ENCODE assay signal across 9 cellular contexts in genomic region chr12:6849976-6850560, GRCh38. TPM values are rescaled to one million over a fixed set of nuclear protein-coding genes. Genes with fewer than 3 reads are reported as not detected.
A peak's percentile ranks its signal among the peaks of the same experiment; 100 is the strongest.
DNase-seq lines count a peak whose midpoint lies in the region; ATAC-seq, FAIRE-seq and TF ChIP-seq lines count a peak whose summit lies in the region.
"Had no signal": no experiment of that assay in that cellular context is flagged by ENCODE, and none has a peak within 500 bp of the region (broad histone marks: within the 10 kb centered on the region; RNA-seq: fewer than 3 reads in every experiment).

No MANE protein-coding gene starts in this region.

- peaks cover 31% of the 10 kb centered on the region for H3K4me1 Mint-ChIP-seq in endothelial cell (ENCODE audit: unreplicated experiment)

- no TSS peak for BruUV-seq in HepG2 (replicated peaks; lab: Mats Ljungman, UMichigan)

- H3K9me3 Mint-ChIP-seq in endothelial cell (ENCODE audit: unreplicated experiment): no peaks in the 10 kb centered on the region

- DNase-seq in HepG2 (ENCODE audit: low spot score) (no peak), right lobe of liver (no peak), endothelial cell (ENCODE audit: low spot score) (no peak), islet precursor cell (no peak), epidermal melanocyte (ENCODE audit: insufficient read length, low spot score) (no peak)
- DNase-seq: activated CD4-positive, CD25-positive, alpha-beta regulatory T cell; foreskin keratinocyte; NCI-H1436 had no signal

- H3K27ac ChIP-seq in HepG2 (ENCODE audit: extremely low read length, insufficient read depth, low read length) (peak overlapping the region; percentile 82), right lobe of liver (no peak overlapping the region)
- H3K27ac ChIP-seq: foreskin keratinocyte had no signal

- H3K4me2 ChIP-seq in HepG2 (ENCODE audit: low read depth, low read length): peak overlapping the region; percentile 92

- intact Hi-C loops in HepG2 (cut with micrococcal nuclease; ENCODE audit: unreplicated experiment) (no loop called here), right lobe of liver (cut with DNase I) (no loop called here)

- H3K36me3 ChIP-seq in HepG2 (replicated peaks in 1 of 2; ENCODE audit: control insufficient read depth in 1 of 2, insufficient read depth in 2 of 2, low read length in 2 of 2) (peaks cover 9 to 38% of the 10 kb centered on the region in 2 experiments), right lobe of liver (no peaks in the 10 kb centered on the region)

- no peak for TF ChIP-seq RAD21 in HepG2 (CRISPR knock-in tag; IDR thresholded peaks at IDR 0.05)

- H3K4me1 ChIP-seq in HepG2 (ENCODE audit: insufficient read depth, low read length) (peaks cover 33% of the 10 kb centered on the region), right lobe of liver (peaks cover 0 to 14% (median 5%) of the 10 kb centered on the region in 4 donors)
- H3K4me1 ChIP-seq: foreskin keratinocyte had no signal

- H3K27me3 ChIP-seq in HepG2 (ENCODE audit: control insufficient read depth in 1 of 2, insufficient read depth in 2 of 2, low read length in 2 of 2) (no peaks in the 10 kb centered on the region), right lobe of liver (no peaks in the 10 kb centered on the region)
- H3K27me3 ChIP-seq: foreskin keratinocyte had no signal

- CTCF ChIA-PET in HepG2 (lab: Yijun Ruan, JAX; ENCODE audit: low intra/inter-chr PET ratio, low total read pairs): no interaction called here

- H2AFZ ChIP-seq in HepG2 (ENCODE audit: low read length): no peak overlapping the region

- H3K9me3 ChIP-seq in HepG2 (ENCODE audit: low read length) (no peaks in the 10 kb centered on the region), right lobe of liver (no peaks in the 10 kb centered on the region)

- H3K4me3 ChIP-seq in HepG2 (replicated peaks in 1 of 3; ENCODE audit: insufficient read depth in 1 of 3, low read depth in 2 of 3, low read length in 3 of 3) (peak overlapping the region; percentile 65 to 95 (median 77)), right lobe of liver (no peak overlapping the region)

- peak overlapping the region; percentile 62 for H3K4me3 Mint-ChIP-seq in endothelial cell (ENCODE audit: unreplicated experiment)

- peak overlapping the region; percentile 86 for H3K9ac ChIP-seq in HepG2 (ENCODE audit: insufficient read depth, low read depth, low read length)

- no peaks in the 10 kb centered on the region; the same call in 1 of the 2 replicates for H4K20me1 ChIP-seq in HepG2 (ENCODE audit: insufficient read depth, low read length)

- POLR2A ChIA-PET in HepG2 (lab: Yijun Ruan, JAX): interaction anchor here (4.1 kb wide), 1 partner anchor 22 kb away, joined by 50 read pairs; the partner anchor contains the start of gene SPSB2

- TF ChIP-seq EP300 in HepG2 (IDR thresholded peaks at IDR 0.05; ENCODE audit: low read depth in 2 of 2, low read length in 2 of 2) (no peak), HepG2 (CRISPR knock-in tag; IDR thresholded peaks at IDR 0.05; ENCODE audit: borderline replicate concordance) (no peak)

- H3K27ac Mint-ChIP-seq in endothelial cell (ENCODE audit: unreplicated experiment): peak overlapping the region; percentile 50

- H3K36me3 Mint-ChIP-seq in endothelial cell (ENCODE audit: low read depth, unreplicated experiment): peaks cover 37% of the 10 kb centered on the region

- H3K27me3 Mint-ChIP-seq in endothelial cell (ENCODE audit: unreplicated experiment): peaks cover 11% of the 10 kb centered on the region

- TF ChIP-seq CTCF in HepG2 (CRISPR knock-in tag; IDR thresholded peaks at IDR 0.05) (no peak), right lobe of liver (IDR thresholded peaks at IDR 0.05) (no peak), endothelial cell (IDR thresholded peaks at IDR 0.05; ENCODE audit: unreplicated experiment) (no peak)

- peaks cover 37% of the 10 kb centered on the region for H3K79me2 ChIP-seq in HepG2 (ENCODE audit: insufficient read depth, low read length)

- ATAC-seq in HepG2: no peak
- ATAC-seq in right lobe of liver: no peak
- ATAC-seq in HG03565 (IDR thresholded peaks at IDR 0.05; ENCODE audit: unreplicated experiment): no peak
- ATAC-seq: foreskin keratinocyte had no signal

- WGBS in HepG2 (ENCODE audit: low lambda C conversion rate): 75% methylated on average over 9 of the region's 10 CpGs
- 92% methylated on average over 9 of the region's 10 CpGs for WGBS in right lobe of liver (ENCODE audit: insufficient coverage, low coverage, low lambda C conversion rate, missing lambda C conversion rate)

- in situ Hi-C loops in HepG2 (cut with HindIII; ENCODE audit: extremely low pct_ligation_motif_present, low pct_unique_long_range_greater_than_20kb): no loop called here

- no peak for FAIRE-seq in HepG2 (lab: Jason Lieb, UNC)

- TF ChIP-seq POLR2A in HepG2 (IDR thresholded peaks at IDR 0.05; ENCODE audit: insufficient read depth in 1 of 2, low read depth in 2 of 2, low read length in 2 of 2) (no peak), right lobe of liver (IDR thresholded peaks at IDR 0.05) (no peak)

RNA-seq across cellular contexts. Expression of gene CDCA3, which starts 1.0 kb away (rescaled TPM):
- total RNA-seq in HepG2 (2016; rRNA removed; fragmentation: Illumina TruSeq; extraction: Trizol): 51.9 and 56.5 TPM in 2 replicates
- total RNA-seq in HepG2 (2016; cell fraction: cytosol; rRNA removed; fragmentation: Illumina TruSeq; extraction: Trizol; ENCODE audit: low read depth): 18.2 and 19.1 TPM in 2 replicates
- total RNA-seq in HepG2 (2016; cell fraction: insoluble cytoplasmic fraction; rRNA removed; fragmentation: Illumina TruSeq; extraction: Trizol): 50.0 and 55.6 TPM in 2 replicates
- 20.4 and 21.6 TPM in 2 replicates for total RNA-seq in HepG2 (2016; cell fraction: membrane; rRNA removed; fragmentation: Illumina TruSeq; extraction: Trizol)
- total RNA-seq in HepG2 (2016; cell fraction: nucleus; rRNA removed; fragmentation: Illumina TruSeq; extraction: Trizol): 31.7 and 43.0 TPM in 2 replicates
- polyA plus RNA-seq in HepG2 (2011; rRNA removed): 21.8 and 32.7 TPM in 2 replicates
- 13.5 and 33.7 TPM in 2 replicates for polyA plus RNA-seq in HepG2 (2011; cell fraction: cytosol; rRNA removed)
- 64.2 and 90.2 TPM in 2 replicates for polyA plus RNA-seq in HepG2 (2011; cell fraction: nucleus; rRNA removed)
- polyA plus RNA-seq in HepG2 (2012): 11.7 and 21.3 TPM in 2 replicates
- 16.4 and 16.7 TPM in 2 replicates for polyA plus RNA-seq in HepG2 (2016; cell fraction: cytosol; fragmentation: Illumina TruSeq; extraction: Trizol; ENCODE audit: low read depth)
- polyA plus RNA-seq in HepG2 (2016; cell fraction: insoluble cytoplasmic fraction; fragmentation: Illumina TruSeq; extraction: Trizol; ENCODE audit: low read depth): 57.9 and 60.0 TPM in 2 replicates
- 15.5 and 16.6 TPM in 2 replicates for polyA plus RNA-seq in HepG2 (2016; cell fraction: membrane; fragmentation: Illumina TruSeq; extraction: Trizol; ENCODE audit: low read depth)
- 101 and 114 TPM in 2 replicates for polyA plus RNA-seq in HepG2 (2016; cell fraction: nucleus; fragmentation: Illumina TruSeq; extraction: Trizol; ENCODE audit: insufficient read depth, low read depth)
- polyA minus RNA-seq in HepG2 (2011; rRNA and poly(A)+ RNA removed; ENCODE audit: low replicate concordance): 37.9 and 93.4 TPM in 2 replicates
- 13.8 and 22.5 TPM in 2 replicates for polyA minus RNA-seq in HepG2 (2011; cell fraction: cytosol; rRNA and poly(A)+ RNA removed)
- 19.8 and 31.5 TPM in 2 replicates for polyA minus RNA-seq in HepG2 (2011; cell fraction: nucleus; rRNA and poly(A)+ RNA removed)
- total RNA-seq in right lobe of liver: 1 to 10 TPM in 4 of 6 experiments, under 1 TPM in 2; 0.62 to 1.7 (median 1.3) TPM
- total RNA-seq in endothelial cell (ENCODE audit: unreplicated experiment): 6.2 TPM

RNA-seq across cellular contexts. Expression of gene USP5, which starts 1.9 kb away (rescaled TPM):
- total RNA-seq in HepG2 (2016; rRNA removed; fragmentation: Illumina TruSeq; extraction: Trizol): 53.4 and 56.0 TPM in 2 replicates
- total RNA-seq in HepG2 (2016; cell fraction: cytosol; rRNA removed; fragmentation: Illumina TruSeq; extraction: Trizol; ENCODE audit: low read depth): 5.2 and 5.4 TPM in 2 replicates
- 45.2 and 58.2 TPM in 2 replicates for total RNA-seq in HepG2 (2016; cell fraction: insoluble cytoplasmic fraction; rRNA removed; fragmentation: Illumina TruSeq; extraction: Trizol)
- 10.8 and 12.8 TPM in 2 replicates for total RNA-seq in HepG2 (2016; cell fraction: membrane; rRNA removed; fragmentation: Illumina TruSeq; extraction: Trizol)
- 32.6 and 33.8 TPM in 2 replicates for total RNA-seq in HepG2 (2016; cell fraction: nucleus; rRNA removed; fragmentation: Illumina TruSeq; extraction: Trizol)
- 39.6 and 42.8 TPM in 2 replicates for polyA plus RNA-seq in HepG2 (2011; rRNA removed)
- polyA plus RNA-seq in HepG2 (2011; cell fraction: cytosol; rRNA removed): 27.0 and 32.1 TPM in 2 replicates
- polyA plus RNA-seq in HepG2 (2011; cell fraction: nucleus; rRNA removed): 68.8 and 89.3 TPM in 2 replicates
- 27.9 and 33.1 TPM in 2 replicates for polyA plus RNA-seq in HepG2 (2012)
- 4.2 and 4.5 TPM in 2 replicates for polyA plus RNA-seq in HepG2 (2016; cell fraction: cytosol; fragmentation: Illumina TruSeq; extraction: Trizol; ENCODE audit: low read depth)
- polyA plus RNA-seq in HepG2 (2016; cell fraction: insoluble cytoplasmic fraction; fragmentation: Illumina TruSeq; extraction: Trizol; ENCODE audit: low read depth): 34.9 and 45.9 TPM in 2 replicates
- polyA plus RNA-seq in HepG2 (2016; cell fraction: membrane; fragmentation: Illumina TruSeq; extraction: Trizol; ENCODE audit: low read depth): 7.6 and 9.6 TPM in 2 replicates
- 58.8 and 61.0 TPM in 2 replicates for polyA plus RNA-seq in HepG2 (2016; cell fraction: nucleus; fragmentation: Illumina TruSeq; extraction: Trizol; ENCODE audit: insufficient read depth, low read depth)
- 91.2 and 159 TPM in 2 replicates for polyA minus RNA-seq in HepG2 (2011; rRNA and poly(A)+ RNA removed; ENCODE audit: low replicate concordance)
- polyA minus RNA-seq in HepG2 (2011; cell fraction: cytosol; rRNA and poly(A)+ RNA removed): 29.6 and 30.0 TPM in 2 replicates
- 21.5 and 25.2 TPM in 2 replicates for polyA minus RNA-seq in HepG2 (2011; cell fraction: nucleus; rRNA and poly(A)+ RNA removed)
- 10 to 100 TPM; 38.2 to 59.5 (median 42.6) TPM for total RNA-seq in right lobe of liver
- 119 TPM for total RNA-seq in endothelial cell (ENCODE audit: unreplicated experiment)

RNA-seq across cellular contexts. Expression of gene GNB3, which starts 9.3 kb away (rescaled TPM):
- total RNA-seq in HepG2 (2016; rRNA removed; fragmentation: Illumina TruSeq; extraction: Trizol) (0.17 and 1.3 TPM in 2 replicates), right lobe of liver (under 1 TPM in 4 of 6 experiments, not detected in 2; 0.17 to 0.51 (median 0.43) TPM), endothelial cell (ENCODE audit: unreplicated experiment) (9.0 TPM)
- 0.26 and 0.30 TPM in 2 replicates for total RNA-seq in HepG2 (2016; cell fraction: cytosol; rRNA removed; fragmentation: Illumina TruSeq; extraction: Trizol; ENCODE audit: low read depth)
- total RNA-seq in HepG2 (2016; cell fraction: insoluble cytoplasmic fraction; rRNA removed; fragmentation: Illumina TruSeq; extraction: Trizol): 0.15 and 0.84 TPM in 2 replicates
- total RNA-seq in HepG2 (2016; cell fraction: membrane; rRNA removed; fragmentation: Illumina TruSeq; extraction: Trizol): 0.14 and 0.46 TPM in 2 replicates
- 0.84 and 2.6 TPM in 2 replicates for total RNA-seq in HepG2 (2016; cell fraction: nucleus; rRNA removed; fragmentation: Illumina TruSeq; extraction: Trizol)
- polyA plus RNA-seq in HepG2 (2011; rRNA removed): 3.6 and 3.8 TPM in 2 replicates
- 0.58 and 1.0 TPM in 2 replicates for polyA plus RNA-seq in HepG2 (2011; cell fraction: cytosol; rRNA removed)
- polyA plus RNA-seq in HepG2 (2011; cell fraction: nucleus; rRNA removed): 31.0 and 48.1 TPM in 2 replicates
- polyA plus RNA-seq in HepG2 (2012): 1.9 and 2.1 TPM in 2 replicates
- 0.17 and 0.24 TPM in 2 replicates for polyA plus RNA-seq in HepG2 (2016; cell fraction: cytosol; fragmentation: Illumina TruSeq; extraction: Trizol; ENCODE audit: low read depth)
- polyA plus RNA-seq in HepG2 (2016; cell fraction: insoluble cytoplasmic fraction; fragmentation: Illumina TruSeq; extraction: Trizol; ENCODE audit: low read depth): 0.56 and 0.57 TPM in 2 replicates
- polyA plus RNA-seq in HepG2 (2016; cell fraction: membrane; fragmentation: Illumina TruSeq; extraction: Trizol; ENCODE audit: low read depth): 0.18 and 0.34 TPM in 2 replicates
- 9.0 and 13.6 TPM in 2 replicates for polyA plus RNA-seq in HepG2 (2016; cell fraction: nucleus; fragmentation: Illumina TruSeq; extraction: Trizol; ENCODE audit: insufficient read depth, low read depth)
- 0.07 and 2.9 TPM in 2 replicates for polyA minus RNA-seq in HepG2 (2011; rRNA and poly(A)+ RNA removed; ENCODE audit: low replicate concordance)
- not detected in 2 replicates for polyA minus RNA-seq in HepG2 (2011; cell fraction: cytosol; rRNA and poly(A)+ RNA removed)
- polyA minus RNA-seq in HepG2 (2011; cell fraction: nucleus; rRNA and poly(A)+ RNA removed): 8.1 and 8.2 TPM in 2 replicates

RNA-seq across cellular contexts. Expression of gene TPI1, which starts 17.3 kb away (rescaled TPM):
- total RNA-seq in HepG2 (2016; rRNA removed; fragmentation: Illumina TruSeq; extraction: Trizol) (945 and 1,237 TPM in 2 replicates), right lobe of liver (100 to 1,000 TPM; 265 to 400 (median 331) TPM), endothelial cell (ENCODE audit: unreplicated experiment) (356 TPM)
- 140 and 155 TPM in 2 replicates for total RNA-seq in HepG2 (2016; cell fraction: cytosol; rRNA removed; fragmentation: Illumina TruSeq; extraction: Trizol; ENCODE audit: low read depth)
- 973 and 1,308 TPM in 2 replicates for total RNA-seq in HepG2 (2016; cell fraction: insoluble cytoplasmic fraction; rRNA removed; fragmentation: Illumina TruSeq; extraction: Trizol)
- total RNA-seq in HepG2 (2016; cell fraction: membrane; rRNA removed; fragmentation: Illumina TruSeq; extraction: Trizol): 225 and 227 TPM in 2 replicates
- 304 and 321 TPM in 2 replicates for total RNA-seq in HepG2 (2016; cell fraction: nucleus; rRNA removed; fragmentation: Illumina TruSeq; extraction: Trizol)
- polyA plus RNA-seq in HepG2 (2011; rRNA removed): 2,303 and 2,535 TPM in 2 replicates
- polyA plus RNA-seq in HepG2 (2011; cell fraction: cytosol; rRNA removed): 2,411 and 2,863 TPM in 2 replicates
- 791 and 898 TPM in 2 replicates for polyA plus RNA-seq in HepG2 (2011; cell fraction: nucleus; rRNA removed)
- 761 and 831 TPM in 2 replicates for polyA plus RNA-seq in HepG2 (2012)
- polyA plus RNA-seq in HepG2 (2016; cell fraction: cytosol; fragmentation: Illumina TruSeq; extraction: Trizol; ENCODE audit: low read depth): 144 and 145 TPM in 2 replicates
- polyA plus RNA-seq in HepG2 (2016; cell fraction: insoluble cytoplasmic fraction; fragmentation: Illumina TruSeq; extraction: Trizol; ENCODE audit: low read depth): 1,111 and 1,213 TPM in 2 replicates
- polyA plus RNA-seq in HepG2 (2016; cell fraction: membrane; fragmentation: Illumina TruSeq; extraction: Trizol; ENCODE audit: low read depth): 192 and 205 TPM in 2 replicates
- 439 and 458 TPM in 2 replicates for polyA plus RNA-seq in HepG2 (2016; cell fraction: nucleus; fragmentation: Illumina TruSeq; extraction: Trizol; ENCODE audit: insufficient read depth, low read depth)
- 3,388 and 3,474 TPM in 2 replicates for polyA minus RNA-seq in HepG2 (2011; rRNA and poly(A)+ RNA removed; ENCODE audit: low replicate concordance)
- 607 and 618 TPM in 2 replicates for polyA minus RNA-seq in HepG2 (2011; cell fraction: cytosol; rRNA and poly(A)+ RNA removed)
- 242 and 287 TPM in 2 replicates for polyA minus RNA-seq in HepG2 (2011; cell fraction: nucleus; rRNA and poly(A)+ RNA removed)

RNA-seq across cellular contexts. Expression of gene P3H3, which starts 21.9 kb away (rescaled TPM):
- total RNA-seq in HepG2 (2016; rRNA removed; fragmentation: Illumina TruSeq; extraction: Trizol) (7.9 and 20.5 TPM in 2 replicates), right lobe of liver (1 to 10 TPM in 5 of 6 experiments, under 1 TPM in 1; 0.98 to 2.1 (median 1.5) TPM), endothelial cell (ENCODE audit: unreplicated experiment) (48.8 TPM)
- total RNA-seq in HepG2 (2016; cell fraction: cytosol; rRNA removed; fragmentation: Illumina TruSeq; extraction: Trizol; ENCODE audit: low read depth): 14.4 and 19.9 TPM in 2 replicates
- 6.3 and 20.7 TPM in 2 replicates for total RNA-seq in HepG2 (2016; cell fraction: insoluble cytoplasmic fraction; rRNA removed; fragmentation: Illumina TruSeq; extraction: Trizol)
- total RNA-seq in HepG2 (2016; cell fraction: membrane; rRNA removed; fragmentation: Illumina TruSeq; extraction: Trizol): 5.4 and 5.7 TPM in 2 replicates
- total RNA-seq in HepG2 (2016; cell fraction: nucleus; rRNA removed; fragmentation: Illumina TruSeq; extraction: Trizol): 23.7 and 28.0 TPM in 2 replicates
- polyA plus RNA-seq in HepG2 (2011; rRNA removed): 20.1 and 21.1 TPM in 2 replicates
- polyA plus RNA-seq in HepG2 (2011; cell fraction: cytosol; rRNA removed): 12.3 and 21.8 TPM in 2 replicates
- 72.0 and 79.4 TPM in 2 replicates for polyA plus RNA-seq in HepG2 (2011; cell fraction: nucleus; rRNA removed)
- polyA plus RNA-seq in HepG2 (2012): 20.2 and 27.2 TPM in 2 replicates
- polyA plus RNA-seq in HepG2 (2016; cell fraction: cytosol; fragmentation: Illumina TruSeq; extraction: Trizol; ENCODE audit: low read depth): 1.8 and 2.1 TPM in 2 replicates
- polyA plus RNA-seq in HepG2 (2016; cell fraction: insoluble cytoplasmic fraction; fragmentation: Illumina TruSeq; extraction: Trizol; ENCODE audit: low read depth): 8.0 and 10.2 TPM in 2 replicates
- polyA plus RNA-seq in HepG2 (2016; cell fraction: membrane; fragmentation: Illumina TruSeq; extraction: Trizol; ENCODE audit: low read depth): 3.0 and 3.3 TPM in 2 replicates
- 52.6 and 56.5 TPM in 2 replicates for polyA plus RNA-seq in HepG2 (2016; cell fraction: nucleus; fragmentation: Illumina TruSeq; extraction: Trizol; ENCODE audit: insufficient read depth, low read depth)
- 0.12 and 24.7 TPM in 2 replicates for polyA minus RNA-seq in HepG2 (2011; rRNA and poly(A)+ RNA removed; ENCODE audit: low replicate concordance)
- polyA minus RNA-seq in HepG2 (2011; cell fraction: cytosol; rRNA and poly(A)+ RNA removed): 10.2 and 13.7 TPM in 2 replicates
- 19.1 and 20.3 TPM in 2 replicates for polyA minus RNA-seq in HepG2 (2011; cell fraction: nucleus; rRNA and poly(A)+ RNA removed)

Comparison
In these comparisons a context has a peak if more than half of its experiments do, and no peak if none do; other contexts are left out.
1. H3K4me3 ChIP-seq: peak in HepG2 (3 of 3); none in right lobe of liver (0 of 3).